In genomic region chr10:72098301-72099053, GRCh38 we compare ENCODE assay signal across 16 cellular contexts. TPM values are rescaled to one million over a fixed set of nuclear protein-coding genes. Genes with fewer than 3 reads are reported as not detected.
DNase-seq lines count a peak whose midpoint lies in the region; ATAC-seq and TF ChIP-seq lines count a peak whose summit lies in the region.
"Had no signal": no experiment of that assay in that cellular context is flagged by ENCODE, and none has a peak within 500 bp of the region (broad histone marks: within the 10 kb centered on the region; RNA-seq: fewer than 3 reads in every experiment).

No MANE protein-coding gene starts in this region.

- no peak for TF ChIP-seq CTCF in mucosa of descending colon (IDR thresholded peaks at IDR 0.05)
- TF ChIP-seq CTCF in upper lobe of left lung (IDR thresholded peaks at IDR 0.05) = no peak

- peaks cover 74% of the 10 kb centered on the region for H3K4me1 Mint-ChIP-seq in stimulated activated naive CD8-positive, alpha-beta T cell treated with anti-CD3 and anti-CD28 coated beads, Interleukin-15, Interleukin-2, amounts not matched to agents 100 ng/mL and 50 ng/mL, for 24 hours (ENCODE audit: low read depth)

- peaks cover 80% of the 10 kb centered on the region for H3K36me3 Mint-ChIP-seq in stimulated activated naive CD8-positive, alpha-beta T cell treated with anti-CD3 and anti-CD28 coated beads, Interleukin-15, Interleukin-2, amounts not matched to agents 100 ng/mL and 50 ng/mL, for 24 hours (ENCODE audit: low read depth)

- no peak overlapping the region for H3K27ac ChIP-seq in upper lobe of left lung
- H3K27ac ChIP-seq: HL-60, KMS-11, lower lobe of right lung had no signal

- H3K36me3 ChIP-seq in adipocyte (ENCODE audit: control insufficient read depth, insufficient read depth, low read length, severe bottlenecking) = peaks cover 27% of the 10 kb centered on the region
- no peaks in the 10 kb centered on the region for H3K36me3 ChIP-seq in mucosa of descending colon (ENCODE audit: low read depth)
- H3K36me3 ChIP-seq in upper lobe of left lung = peaks cover 4 to 44% (median 14%) of the 10 kb centered on the region in 4 donors

- H3K4me3 ChIP-seq in adipocyte (ENCODE audit: low read length) (peak overlapping the region; percentile 25), mucosa of descending colon (no peak overlapping the region), upper lobe of left lung (no peak overlapping the region)
- H3K4me3 ChIP-seq: lower lobe of right lung had no signal

- H3K9me3 ChIP-seq in adipocyte (ENCODE audit: control insufficient read depth, low read length) = no peaks in the 10 kb centered on the region
- H3K9me3 ChIP-seq in mucosa of descending colon = no peaks in the 10 kb centered on the region
- no peaks in the 10 kb centered on the region for H3K9me3 ChIP-seq in upper lobe of left lung
- H3K9me3 ChIP-seq: lower lobe of right lung had no signal

- no peak for ATAC-seq in stimulated activated naive CD8-positive, alpha-beta T cell treated with anti-CD3 and anti-CD28 coated beads, Interleukin-15, Interleukin-2, amounts not matched to agents 100 U/mL and 50 U/mL, for 24 hours
- ATAC-seq in mucosa of descending colon (peak; percentile 78), HG03378 (IDR thresholded peaks at IDR 0.05; ENCODE audit: unreplicated experiment) (no peak), HG03354 (IDR thresholded peaks at IDR 0.05; ENCODE audit: poor library complexity, severe bottlenecking, unreplicated experiment) (no peak), HG03095 (IDR thresholded peaks at IDR 0.05; ENCODE audit: unreplicated experiment) (no peak), upper lobe of left lung (ENCODE audit: low FRiP score in 2 of 2) (no peak)

- no peak for TF ChIP-seq EP300 in upper lobe of left lung (IDR thresholded peaks at IDR 0.05)

- DNase-seq in stimulated activated naive CD8-positive, alpha-beta T cell treated with anti-CD3 and anti-CD28 coated beads, Interleukin-15, Interleukin-2, amounts not matched to agents 100 U/mL and 50 U/mL, for 24 hours = no peak
- DNase-seq in adipocyte (ENCODE audit: low read depth) = no peak
- DNase-seq in mucosa of descending colon = no peak
- DNase-seq in upper lobe of left lung = no peak
- DNase-seq: activated T-cell treated with anti-CD3 and anti-CD28 coated beads, Interleukin-2, amount 50 U/mL, for 1 hour; DMS 273 treated with DMSO at 0.1 percent for 48 hours; foreskin melanocyte; lower lobe of right lung; stimulated activated CD4-positive, alpha-beta T cell treated with anti-CD3 and anti-CD28 coated beads, Interleukin-4, amount 100 ng/mL, for 4 hours had no signal

- H3K27me3 Mint-ChIP-seq in stimulated activated naive CD8-positive, alpha-beta T cell treated with anti-CD3 and anti-CD28 coated beads, Interleukin-15, Interleukin-2, amounts not matched to agents 100 ng/mL and 50 ng/mL, for 24 hours = no peaks in the 10 kb centered on the region

- H3K27me3 ChIP-seq in adipocyte (replicated peaks; ENCODE audit: control insufficient read depth, insufficient read depth, low read length) = no peaks in the 10 kb centered on the region
- H3K27me3 ChIP-seq in upper lobe of left lung = no peaks in the 10 kb centered on the region

- WGBS in upper lobe of left lung, 2 donors = 89 to 94% methylated on average over 4 of the region's 4 CpGs

- H3K9me3 Mint-ChIP-seq in stimulated activated naive CD8-positive, alpha-beta T cell treated with anti-CD3 and anti-CD28 coated beads, Interleukin-15, Interleukin-2, amounts not matched to agents 100 ng/mL and 50 ng/mL, for 24 hours = no peaks in the 10 kb centered on the region
- H3K9me3 Mint-ChIP-seq: neural crest cell had no signal

- no peak overlapping the region for H3K4me3 Mint-ChIP-seq in stimulated activated naive CD8-positive, alpha-beta T cell treated with anti-CD3 and anti-CD28 coated beads, Interleukin-15, Interleukin-2, amounts not matched to agents 100 ng/mL and 50 ng/mL, for 24 hours
- H3K4me3 Mint-ChIP-seq: neural crest cell had no signal

- intact Hi-C loops in mucosa of descending colon (cut with DNase I, micrococcal nuclease) = no loop called here

- TF ChIP-seq POLR2A in upper lobe of left lung (IDR thresholded peaks at IDR 0.05) = no peak

- H3K4me1 ChIP-seq in adipocyte (ENCODE audit: control insufficient read depth, insufficient read depth, low read length) = peaks cover 29% of the 10 kb centered on the region
- H3K4me1 ChIP-seq in mucosa of descending colon (ENCODE audit: low read depth) = peaks cover 10% of the 10 kb centered on the region
- H3K4me1 ChIP-seq in upper lobe of left lung = peaks cover 0 to 8% (median 0%) of the 10 kb centered on the region in 4 donors

- no peak overlapping the region for H3K9ac ChIP-seq in adipocyte (ENCODE audit: low read length)
- H3K9ac ChIP-seq: KMS-11 had no signal

- peak overlapping the region; percentile 13 for H3K27ac Mint-ChIP-seq in stimulated activated naive CD8-positive, alpha-beta T cell treated with anti-CD3 and anti-CD28 coated beads, Interleukin-15, Interleukin-2, amounts not matched to agents 100 ng/mL and 50 ng/mL, for 24 hours

RNA-seq across cellular contexts. Expression of gene SPOCK2, which starts 10.1 kb away (rescaled TPM):
- total RNA-seq in mucosa of descending colon = 10 to 100 TPM in 1 of 3 donors, 1 to 10 TPM in 2; 3.1 to 12.3 (median 7.4) TPM
- total RNA-seq in upper lobe of left lung = 100 to 1,000 TPM in 5 of 6 donors, 10 to 100 TPM in 1; 62.9 to 532 (median 159) TPM

Comparison
In these comparisons a context has a peak if more than half of its experiments do, and no peak if none do; other contexts are left out.
1. RNA of gene SPOCK2, which starts 10.1 kb away (total RNA-seq): 62.9 to 532 TPM in upper lobe of left lung; 3.1 to 12.3 TPM in mucosa of descending colon; every median in the first group is over 4 times any median in the second.